ENCODE assay signal across 1 cellular context in genomic region chr14:23910081-23910875, GRCh38.
TF ChIP-seq lines count a peak whose summit lies in the region.

No MANE protein-coding gene starts in this region.

TF ChIP-seq in GM23338, 12 proteins besides CTCF, POLR2A, EP300 and RAD21 (continued from another document):
- TF ChIP-seq ZNF462 (CRISPR knock-in tag; IDR thresholded peaks at IDR 0.05): 0 out of 2 replicates have a peak, but pooled peaks have one; percentile 25
